ENCODE assay signal across 19 cellular contexts in the genomic region with DNA sequence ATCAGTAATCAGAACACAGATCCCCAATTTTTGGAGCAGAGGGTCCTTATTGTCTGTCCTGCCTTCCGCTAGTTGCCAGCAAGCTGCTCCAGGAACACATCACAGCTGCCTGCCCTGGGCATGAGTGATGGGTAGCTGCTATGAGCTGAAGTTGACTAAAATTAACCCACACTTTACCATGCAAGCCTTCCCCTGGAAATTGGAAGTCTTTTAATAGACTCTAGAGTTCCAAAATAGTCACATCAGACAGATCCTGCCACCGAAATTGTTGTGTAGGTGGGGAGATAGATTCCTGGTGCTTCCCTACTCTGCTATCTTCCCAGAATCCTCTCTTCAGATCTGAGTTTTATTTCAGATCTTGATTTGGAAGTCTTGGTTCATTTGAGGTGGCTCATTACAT.
DNase-seq lines count a peak whose midpoint lies in the region; ATAC-seq and TF ChIP-seq lines count a peak whose summit lies in the region.
"Had no signal": no experiment of that assay in that cellular context is flagged by ENCODE, and none has a peak within 500 bp of the region (broad histone marks: within the 10 kb centered on the region; RNA-seq: fewer than 3 reads in every experiment).

No MANE protein-coding gene starts in this region.

- no peaks in the 10 kb centered on the region for H3K36me3 ChIP-seq in mammary epithelial cell (ENCODE audit: insufficient read depth, low read length)
- H3K36me3 ChIP-seq in trophoblast cell (ENCODE audit: control insufficient read depth in 1 of 2, insufficient read depth in 2 of 2, low read length in 2 of 2), result no peaks in the 10 kb centered on the region
- no peaks in the 10 kb centered on the region for H3K36me3 ChIP-seq in H7 (replicated peaks; ENCODE audit: control insufficient read depth, insufficient read depth, low read length)
- H3K36me3 ChIP-seq: BLaER1 treated with 17β-estradiol and CSF1 and Interleukin-3, amounts not matched to agents 10 nM and 100 nM had no signal

- no peak overlapping the region for H3K4ac ChIP-seq in trophoblast cell (ENCODE audit: low read depth, low read length)

- H2BK12ac ChIP-seq in trophoblast cell (ENCODE audit: low read length), result no peak overlapping the region

- no peaks in the 10 kb centered on the region for H3K27me3 ChIP-seq in mammary epithelial cell (ENCODE audit: insufficient read depth, low read length)
- H3K27me3 ChIP-seq in trophoblast cell (ENCODE audit: insufficient read depth, low read length), result no peaks in the 10 kb centered on the region
- H3K27me3 ChIP-seq in H7 (ENCODE audit: control insufficient read depth, insufficient read depth, low read length), result no peaks in the 10 kb centered on the region
- H3K27me3 ChIP-seq: BLaER1 treated with 17β-estradiol and CSF1 and Interleukin-3, amounts not matched to agents 10 nM and 100 nM had no signal

- no peaks in the 10 kb centered on the region for H3K36me3 Mint-ChIP-seq in MCF 10A (ENCODE audit: insufficient read depth, unreplicated experiment)
- H3K36me3 Mint-ChIP-seq: CD8-positive, alpha-beta T cell had no signal

- H3K79me1 ChIP-seq in trophoblast cell (ENCODE audit: low read length), result peaks cover 7% of the 10 kb centered on the region

- ATAC-seq in HG02759 (IDR thresholded peaks at IDR 0.05; ENCODE audit: unreplicated experiment), result no peak
- ATAC-seq in GM21576 (IDR thresholded peaks at IDR 0.05; ENCODE audit: unreplicated experiment), result no peak
- ATAC-seq: CD8-positive, alpha-beta T cell; GM12878; K562 had no signal

- in situ Hi-C loops in mammary epithelial cell (cut with MboI; ENCODE audit: low sequenced_read_pairs in 2 of 2), result no loop called here

- no peak overlapping the region for H4K12ac ChIP-seq in trophoblast cell (ENCODE audit: low read depth, low read length)

- H3K27ac ChIP-seq in mammary epithelial cell (ENCODE audit: insufficient read depth, low read depth, low read length) (no peak overlapping the region), trophoblast cell (ENCODE audit: low read depth, low read length) (no peak overlapping the region)
- H3K27ac ChIP-seq: BLaER1 treated with 17β-estradiol and CSF1 and Interleukin-3, amounts not matched to agents 10 nM and 100 nM had no signal

- H2AK5ac ChIP-seq in trophoblast cell (ENCODE audit: low read length), result no peak overlapping the region

- WGBS in mammary epithelial cell (ENCODE audit: low coverage, missing lambda C conversion rate), result 50% methylated on average over 2 of the region's 2 CpGs
- no CpG with 5 or more reads among the region's 2 CpGs for WGBS in trophoblast cell (ENCODE audit: extremely low coverage, insufficient coverage, insufficient read length)

- H3K79me2 ChIP-seq in mammary epithelial cell (ENCODE audit: insufficient read depth, low read length) (no peaks in the 10 kb centered on the region), trophoblast cell (ENCODE audit: control insufficient read depth, insufficient read depth, low read length, poor library complexity) (no peaks in the 10 kb centered on the region)

- H3K27me3 Mint-ChIP-seq in MCF 10A (ENCODE audit: insufficient read depth, unreplicated experiment), result no peaks in the 10 kb centered on the region

- no peak overlapping the region for H3K23ac ChIP-seq in trophoblast cell (ENCODE audit: low read length)

- DNase-seq in mammary epithelial cell (no peak), MCF 10A (ENCODE audit: unreplicated experiment) (no peak), myocyte (ENCODE audit: low read depth) (peak; percentile 33), trophoblast cell (no peak), H7 (no peak)
- DNase-seq: CD8-positive, alpha-beta T cell; COR-L47; DMS 273 treated with DMSO at 0.1 percent for 48 hours; DMS53; DND-41; EL; HCEC 1CT; IMR-90 had no signal

- H3K9me3 Mint-ChIP-seq in MCF 10A (ENCODE audit: unreplicated experiment), result no peaks in the 10 kb centered on the region
- H3K9me3 Mint-ChIP-seq: CD8-positive, alpha-beta T cell had no signal

- H3K4me2 ChIP-seq in mammary epithelial cell (ENCODE audit: insufficient read depth, low read depth, low read length) (no peak overlapping the region), trophoblast cell (ENCODE audit: low read length) (no peak overlapping the region)
- H3K4me2 ChIP-seq: BLaER1 treated with 17β-estradiol and CSF1 and Interleukin-3, amounts not matched to agents 10 nM and 100 nM had no signal

- no peaks in the 10 kb centered on the region for H4K20me1 ChIP-seq in mammary epithelial cell (ENCODE audit: insufficient read depth, low read length)
- H4K20me1 ChIP-seq: BLaER1 treated with 17β-estradiol and CSF1 and Interleukin-3, amounts not matched to agents 10 nM and 100 nM had no signal

- no peak overlapping the region for H3K4me3 ChIP-seq in mammary epithelial cell (replicated peaks in 1 of 3; ENCODE audit: insufficient read depth in 1 of 3, low read depth in 2 of 3, low read length in 3 of 3)
- no peak overlapping the region for H3K4me3 ChIP-seq in trophoblast cell (ENCODE audit: low read depth, low read length)
- no peak overlapping the region for H3K4me3 ChIP-seq in H7 (ENCODE audit: insufficient read depth, low read depth, low read length)
- H3K4me3 ChIP-seq: BLaER1 treated with 17β-estradiol and CSF1 and Interleukin-3, amounts not matched to agents 10 nM and 100 nM; GM12878; K562 had no signal

- H3K18ac ChIP-seq in trophoblast cell (ENCODE audit: low read length), result no peak overlapping the region

- dilution Hi-C loops in mammary epithelial cell (cut with HindIII; ENCODE audit: low sequenced_read_pairs), result no loop called here

- intact Hi-C loops in mammary epithelial cell (cut with micrococcal nuclease), result no loop called here
- intact Hi-C loops in MCF 10A (cut with micrococcal nuclease), result no loop called here

- CTCF ChIA-PET in mammary epithelial cell (lab: Charles Lee; ENCODE audit: low non-redundant PET), result no interaction called here
- CTCF ChIA-PET in MCF 10A (lab: Yijun Ruan, JAX), result interaction anchor here (0.6 to 1.9 kb wide), 2 partner anchors 47 to 53 kb away, joined by 3 to 8 read pairs; no protein-coding TSS in a partner anchor

- no peak overlapping the region for H3K14ac ChIP-seq in trophoblast cell (ENCODE audit: low read length)

- POLR2A ChIA-PET in MCF 10A (lab: Yijun Ruan, JAX), result interaction anchor here (1.4 kb wide), 1 partner anchor 10 kb away, joined by 5 read pairs; no protein-coding TSS in a partner anchor

- no peak overlapping the region for H4K91ac ChIP-seq in trophoblast cell (ENCODE audit: low read depth, low read length)

- H3K9me3 ChIP-seq in mammary epithelial cell (replicated peaks; ENCODE audit: insufficient read depth, low read length) (no peaks in the 10 kb centered on the region), trophoblast cell (ENCODE audit: insufficient read depth, low read depth, low read length) (no peaks in the 10 kb centered on the region)
- H3K9me3 ChIP-seq: BLaER1 treated with 17β-estradiol and CSF1 and Interleukin-3, amounts not matched to agents 10 nM and 100 nM had no signal

- H3K4me3 Mint-ChIP-seq in MCF 10A (ENCODE audit: unreplicated experiment), result no peak overlapping the region
- H3K4me3 Mint-ChIP-seq: B cell; CD8-positive, alpha-beta T cell had no signal

- TF ChIP-seq CTCF in mammary epithelial cell (conservative IDR thresholded peaks at IDR 0.05 in 1 of 2, IDR thresholded peaks at IDR 0.05 in 1 of 2; ENCODE audit: extremely low read depth in 1 of 2, insufficient read depth in 1 of 2, low read depth in 1 of 2, low read length in 2 of 2) (no peak), MCF 10A (IDR thresholded peaks at IDR 0.05; ENCODE audit: unreplicated experiment) (no peak)

- BruUV-seq in mammary epithelial cell (replicated peaks; lab: Mats Ljungman, UMichigan) (no TSS peak), MCF 10A (replicated peaks; lab: Mats Ljungman, UMichigan) (no TSS peak)

- no peak overlapping the region for H3K27ac Mint-ChIP-seq in MCF 10A (ENCODE audit: low read depth, unreplicated experiment)
- H3K27ac Mint-ChIP-seq: B cell; CD8-positive, alpha-beta T cell had no signal

- no peak overlapping the region for H2BK120ac ChIP-seq in trophoblast cell (ENCODE audit: insufficient read depth, low read length, poor library complexity)

- H2AFZ ChIP-seq in mammary epithelial cell (ENCODE audit: low read depth, low read length), result peak overlapping the region; percentile 24
- H2AFZ ChIP-seq in trophoblast cell (ENCODE audit: insufficient read depth, low read length, poor library complexity), result peak overlapping the region; percentile 25

- H4K8ac ChIP-seq in trophoblast cell (ENCODE audit: low read depth, low read length), result no peak overlapping the region

- peaks cover 37% of the 10 kb centered on the region for H3K4me1 ChIP-seq in mammary epithelial cell (ENCODE audit: insufficient read depth, low read length)
- H3K4me1 ChIP-seq in trophoblast cell (ENCODE audit: control insufficient read depth in 1 of 2, insufficient read depth in 2 of 2, low read length in 2 of 2), result peaks cover 7 to 12% of the 10 kb centered on the region in 2 experiments
- H3K4me1 ChIP-seq: BLaER1 treated with 17β-estradiol and CSF1 and Interleukin-3, amounts not matched to agents 10 nM and 100 nM had no signal

- H3K9ac ChIP-seq in mammary epithelial cell (ENCODE audit: insufficient read depth, low read length) (no peak overlapping the region), trophoblast cell (ENCODE audit: low read length) (no peak overlapping the region)
- H3K9ac ChIP-seq: BLaER1 treated with 17β-estradiol and CSF1 and Interleukin-3, amounts not matched to agents 10 nM and 100 nM had no signal

- H3K4me1 Mint-ChIP-seq in MCF 10A (ENCODE audit: insufficient read depth, unreplicated experiment), result no peaks in the 10 kb centered on the region
- H3K4me1 Mint-ChIP-seq: B cell had no signal

- no peak overlapping the region for H2BK5ac ChIP-seq in trophoblast cell (ENCODE audit: low read depth, low read length, poor library complexity)
